2 cellular contexts compared by ENCODE assay signal in genomic region chr6:125948455-125948854, GRCh38.
A peak's percentile ranks its signal among the peaks of the same experiment; 100 is the strongest.
TF ChIP-seq lines count a peak whose summit lies in the region.

No MANE protein-coding gene starts in this region.

TF ChIP-seq in A549, 52 proteins besides CTCF, POLR2A, EP300 and RAD21:
- no peak for TF ChIP-seq ZSCAN20 (CRISPR knock-in tag; IDR thresholded peaks at IDR 0.05)
- TF ChIP-seq MAFK (IDR thresholded peaks at IDR 0.05; ENCODE audit: partially characterized antibody): peak; percentile 30
- TF ChIP-seq, protein P1, sequence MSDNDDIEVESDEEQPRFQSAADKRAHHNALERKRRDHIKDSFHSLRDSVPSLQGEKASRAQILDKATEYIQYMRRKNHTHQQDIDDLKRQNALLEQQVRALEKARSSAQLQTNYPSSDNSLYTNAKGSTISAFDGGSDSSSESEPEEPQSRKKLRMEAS (IDR thresholded peaks at IDR 0.05): 0 out of 2 replicates have a peak, but pooled peaks have one; percentile 12
- TF ChIP-seq ZC3H11A (IDR thresholded peaks at IDR 0.05): no peak
- no peak for TF ChIP-seq KDM1A (IDR thresholded peaks at IDR 0.05; ENCODE audit: low read depth)
- TF ChIP-seq TFCP2L1 (CRISPR knock-in tag; IDR thresholded peaks at IDR 0.05): no peak
- no peak for TF ChIP-seq HEYL (CRISPR knock-in tag; IDR thresholded peaks at IDR 0.05)
- TF ChIP-seq CEBPB (IDR thresholded peaks at IDR 0.05): peak in 1 of 2 experiments; percentile 46; a peak in 1 of 4 replicates

TF ChIP-seq in K562, 482 proteins besides CTCF, POLR2A, EP300 and RAD21 (continues in another document):
- TF ChIP-seq ZNF175 (CRISPR knock-in tag; IDR thresholded peaks at IDR 0.05; ENCODE audit: low read depth): no peak
- TF ChIP-seq ATF7 (IDR thresholded peaks at IDR 0.05): no peak
- TF ChIP-seq IRF2 (CRISPR knock-in tag; IDR thresholded peaks at IDR 0.05): no peak
- TF ChIP-seq PATZ1 (CRISPR knock-in tag; IDR thresholded peaks at IDR 0.05; ENCODE audit: borderline replicate concordance): no peak
- no peak for TF ChIP-seq ZC3H4 (CRISPR knock-in tag; IDR thresholded peaks at IDR 0.05; ENCODE audit: borderline replicate concordance)
- TF ChIP-seq, protein P2, sequence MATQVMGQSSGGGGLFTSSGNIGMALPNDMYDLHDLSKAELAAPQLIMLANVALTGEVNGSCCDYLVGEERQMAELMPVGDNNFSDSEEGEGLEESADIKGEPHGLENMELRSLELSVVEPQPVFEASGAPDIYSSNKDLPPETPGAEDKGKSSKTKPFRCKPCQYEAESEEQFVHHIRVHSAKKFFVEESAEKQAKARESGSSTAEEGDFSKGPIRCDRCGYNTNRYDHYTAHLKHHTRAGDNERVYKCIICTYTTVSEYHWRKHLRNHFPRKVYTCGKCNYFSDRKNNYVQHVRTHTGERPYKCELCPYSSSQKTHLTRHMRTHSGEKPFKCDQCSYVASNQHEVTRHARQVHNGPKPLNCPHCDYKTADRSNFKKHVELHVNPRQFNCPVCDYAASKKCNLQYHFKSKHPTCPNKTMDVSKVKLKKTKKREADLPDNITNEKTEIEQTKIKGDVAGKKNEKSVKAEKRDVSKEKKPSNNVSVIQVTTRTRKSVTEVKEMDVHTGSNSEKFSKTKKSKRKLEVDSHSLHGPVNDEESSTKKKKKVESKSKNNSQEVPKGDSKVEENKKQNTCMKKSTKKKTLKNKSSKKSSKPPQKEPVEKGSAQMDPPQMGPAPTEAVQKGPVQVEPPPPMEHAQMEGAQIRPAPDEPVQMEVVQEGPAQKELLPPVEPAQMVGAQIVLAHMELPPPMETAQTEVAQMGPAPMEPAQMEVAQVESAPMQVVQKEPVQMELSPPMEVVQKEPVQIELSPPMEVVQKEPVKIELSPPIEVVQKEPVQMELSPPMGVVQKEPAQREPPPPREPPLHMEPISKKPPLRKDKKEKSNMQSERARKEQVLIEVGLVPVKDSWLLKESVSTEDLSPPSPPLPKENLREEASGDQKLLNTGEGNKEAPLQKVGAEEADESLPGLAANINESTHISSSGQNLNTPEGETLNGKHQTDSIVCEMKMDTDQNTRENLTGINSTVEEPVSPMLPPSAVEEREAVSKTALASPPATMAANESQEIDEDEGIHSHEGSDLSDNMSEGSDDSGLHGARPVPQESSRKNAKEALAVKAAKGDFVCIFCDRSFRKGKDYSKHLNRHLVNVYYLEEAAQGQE (CRISPR knock-in tag; IDR thresholded peaks at IDR 0.05; ENCODE audit: low read depth): no peak
- TF ChIP-seq ZNF347 (CRISPR knock-in tag; IDR thresholded peaks at IDR 0.05; ENCODE audit: low read depth): no peak
- no peak for TF ChIP-seq NCOA1 (IDR thresholded peaks at IDR 0.05; ENCODE audit: low read depth)
- no peak for TF ChIP-seq ZNF239 (CRISPR knock-in tag; IDR thresholded peaks at IDR 0.05)
- TF ChIP-seq KLF1 (tag; IDR thresholded peaks at IDR 0.05): no peak
- no peak for TF ChIP-seq TCF7L2 (IDR thresholded peaks at IDR 0.05; ENCODE audit: low read depth, low read length)
- TF ChIP-seq POLR3A (IDR thresholded peaks at IDR 0.05; ENCODE audit: borderline replicate concordance, extremely low read depth, insufficient read depth, insufficient read length): no peak
- TF ChIP-seq ETS1 (conservative IDR thresholded peaks at IDR 0.05; ENCODE audit: control insufficient read depth, low read depth, low read length): no peak
- no peak for TF ChIP-seq ZNF589 (CRISPR knock-in tag; IDR thresholded peaks at IDR 0.05; ENCODE audit: low read depth)
- TF ChIP-seq ZNF274 (IDR thresholded peaks at IDR 0.05; ENCODE audit: borderline replicate concordance, low read depth, low read length): no peak
- no peak for TF ChIP-seq HMG20B (CRISPR knock-in tag; IDR thresholded peaks at IDR 0.05)
- no peak for TF ChIP-seq TEAD1 (CRISPR knock-in tag; IDR thresholded peaks at IDR 0.05)
- no peak for TF ChIP-seq ZNF778 (CRISPR knock-in tag; IDR thresholded peaks at IDR 0.05)
- no peak for TF ChIP-seq CBFA2T2 (conservative IDR thresholded peaks at IDR 0.05)
- TF ChIP-seq MTA1 (IDR thresholded peaks at IDR 0.05; ENCODE audit: borderline replicate concordance): 0 out of 2 replicates have a peak, but pooled peaks have one; percentile 48
- TF ChIP-seq BCL6 (CRISPR knock-in tag; IDR thresholded peaks at IDR 0.05): no peak
- peak; percentile 6 for TF ChIP-seq PRDM10 (IDR thresholded peaks at IDR 0.05; ENCODE audit: partially characterized antibody)
- no peak for TF ChIP-seq MXI1 (IDR thresholded peaks at IDR 0.05; ENCODE audit: low read depth, low read length)
- no peak for TF ChIP-seq POLR2AphosphoS5 (IDR thresholded peaks at IDR 0.05; ENCODE audit: control insufficient read depth, insufficient read depth, low read depth, low read length)
- no peak for TF ChIP-seq ZNF224 (CRISPR knock-in tag; IDR thresholded peaks at IDR 0.05)
- no peak for TF ChIP-seq ZFPM2 (CRISPR knock-in tag; IDR thresholded peaks at IDR 0.05)
- TF ChIP-seq, protein P3, sequence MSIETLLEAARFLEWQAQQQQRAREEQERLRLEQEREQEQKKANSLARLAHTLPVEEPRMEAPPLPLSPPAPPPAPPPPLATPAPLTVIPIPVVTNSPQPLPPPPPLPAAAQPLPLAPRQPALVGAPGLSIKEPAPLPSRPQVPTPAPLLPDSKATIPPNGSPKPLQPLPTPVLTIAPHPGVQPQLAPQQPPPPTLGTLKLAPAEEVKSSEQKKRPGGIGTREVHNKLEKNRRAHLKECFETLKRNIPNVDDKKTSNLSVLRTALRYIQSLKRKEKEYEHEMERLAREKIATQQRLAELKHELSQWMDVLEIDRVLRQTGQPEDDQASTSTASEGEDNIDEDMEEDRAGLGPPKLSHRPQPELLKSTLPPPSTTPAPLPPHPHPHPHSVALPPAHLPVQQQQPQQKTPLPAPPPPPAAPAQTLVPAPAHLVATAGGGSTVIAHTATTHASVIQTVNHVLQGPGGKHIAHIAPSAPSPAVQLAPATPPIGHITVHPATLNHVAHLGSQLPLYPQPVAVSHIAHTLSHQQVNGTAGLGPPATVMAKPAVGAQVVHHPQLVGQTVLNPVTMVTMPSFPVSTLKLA (conservative IDR thresholded peaks at IDR 0.05): no peak
- no peak for TF ChIP-seq SFPQ (IDR thresholded peaks at IDR 0.05; ENCODE audit: low read depth, low read length)
- no peak for TF ChIP-seq ARNT (IDR thresholded peaks at IDR 0.05)
- TF ChIP-seq CSDE1 (IDR thresholded peaks at IDR 0.05): 0 out of 4 replicates have a peak, but pooled peaks of 1 of the 2 experiments have one; percentile 29
- TF ChIP-seq YY1 (IDR thresholded peaks at IDR 0.05; ENCODE audit: borderline replicate concordance in 1 of 3, control insufficient read depth in 1 of 3, extremely low read depth in 1 of 3, insufficient read depth in 3 of 3, insufficient read length in 1 of 3, insufficient replicate concordance in 2 of 3, low read depth in 1 of 3, low read length in 2 of 3): no peak
- no peak for TF ChIP-seq CREM (IDR thresholded peaks at IDR 0.05; ENCODE audit: low read depth)
- TF ChIP-seq, protein P4, sequence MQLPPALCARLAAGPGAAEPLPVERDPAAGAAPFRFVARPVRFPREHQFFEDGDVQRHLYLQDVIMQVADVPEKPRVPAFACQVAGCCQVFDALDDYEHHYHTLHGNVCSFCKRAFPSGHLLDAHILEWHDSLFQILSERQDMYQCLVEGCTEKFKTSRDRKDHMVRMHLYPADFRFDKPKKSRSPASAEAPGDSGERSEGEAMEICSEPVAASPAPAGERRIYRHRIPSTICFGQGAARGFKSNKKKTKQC (CRISPR knock-in tag; IDR thresholded peaks at IDR 0.05): no peak
- TF ChIP-seq PCBP1 (IDR thresholded peaks at IDR 0.05; ENCODE audit: low read depth, low read length, poor library complexity, severe bottlenecking): no peak
- TF ChIP-seq BMI1 (IDR thresholded peaks at IDR 0.05; ENCODE audit: low read length): no peak
- TF ChIP-seq ZSCAN29 (IDR thresholded peaks at IDR 0.05): no peak
- TF ChIP-seq ZNF398 (CRISPR knock-in tag; IDR thresholded peaks at IDR 0.05): no peak
- no peak for TF ChIP-seq ZNF655 (CRISPR knock-in tag; IDR thresholded peaks at IDR 0.05)
- TF ChIP-seq HDAC8 (tag; IDR thresholded peaks at IDR 0.05): no peak
